In genomic region chr2:61538179-61538919, GRCh38 we compare ENCODE assay signal across 8 cellular contexts. TPM values are rescaled to one million over a fixed set of nuclear protein-coding genes. Genes with fewer than 3 reads are reported as not detected.
DNase-seq lines count a peak whose midpoint lies in the region; ATAC-seq and TF ChIP-seq lines count a peak whose summit lies in the region.

A gene with protein sequence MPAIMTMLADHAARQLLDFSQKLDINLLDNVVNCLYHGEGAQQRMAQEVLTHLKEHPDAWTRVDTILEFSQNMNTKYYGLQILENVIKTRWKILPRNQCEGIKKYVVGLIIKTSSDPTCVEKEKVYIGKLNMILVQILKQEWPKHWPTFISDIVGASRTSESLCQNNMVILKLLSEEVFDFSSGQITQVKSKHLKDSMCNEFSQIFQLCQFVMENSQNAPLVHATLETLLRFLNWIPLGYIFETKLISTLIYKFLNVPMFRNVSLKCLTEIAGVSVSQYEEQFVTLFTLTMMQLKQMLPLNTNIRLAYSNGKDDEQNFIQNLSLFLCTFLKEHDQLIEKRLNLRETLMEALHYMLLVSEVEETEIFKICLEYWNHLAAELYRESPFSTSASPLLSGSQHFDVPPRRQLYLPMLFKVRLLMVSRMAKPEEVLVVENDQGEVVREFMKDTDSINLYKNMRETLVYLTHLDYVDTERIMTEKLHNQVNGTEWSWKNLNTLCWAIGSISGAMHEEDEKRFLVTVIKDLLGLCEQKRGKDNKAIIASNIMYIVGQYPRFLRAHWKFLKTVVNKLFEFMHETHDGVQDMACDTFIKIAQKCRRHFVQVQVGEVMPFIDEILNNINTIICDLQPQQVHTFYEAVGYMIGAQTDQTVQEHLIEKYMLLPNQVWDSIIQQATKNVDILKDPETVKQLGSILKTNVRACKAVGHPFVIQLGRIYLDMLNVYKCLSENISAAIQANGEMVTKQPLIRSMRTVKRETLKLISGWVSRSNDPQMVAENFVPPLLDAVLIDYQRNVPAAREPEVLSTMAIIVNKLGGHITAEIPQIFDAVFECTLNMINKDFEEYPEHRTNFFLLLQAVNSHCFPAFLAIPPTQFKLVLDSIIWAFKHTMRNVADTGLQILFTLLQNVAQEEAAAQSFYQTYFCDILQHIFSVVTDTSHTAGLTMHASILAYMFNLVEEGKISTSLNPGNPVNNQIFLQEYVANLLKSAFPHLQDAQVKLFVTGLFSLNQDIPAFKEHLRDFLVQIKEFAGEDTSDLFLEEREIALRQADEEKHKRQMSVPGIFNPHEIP (N-terminal part only) (minus strand): TSS chr2:61538356. CDS start chr2:61533897, 4,459 bp downstream.

- no peaks in the 10 kb centered on the region for H3K27me3 Mint-ChIP-seq in activated naive CD4-positive, alpha-beta T cell treated with anti-CD3 and anti-CD28 coated beads, Interleukin-2, amount 50 U/mL, for 24 hours

- peaks cover 32% of the 10 kb centered on the region for H3K4me1 Mint-ChIP-seq in activated naive CD4-positive, alpha-beta T cell treated with anti-CD3 and anti-CD28 coated beads, Interleukin-2, amount 50 U/mL, for 24 hours

- DNase-seq in GM06990 (ENCODE audit: extremely low read depth, insufficient read length) (peak; percentile 98), NCI-H1092 (lab: John Stamatoyannopoulos, UW) (peak; percentile 99), globus pallidus (ENCODE audit: low spot score) (peak; percentile 99), occipital lobe (lab: John Stamatoyannopoulos, UW) (peak; percentile 100)

- H3K9me3 Mint-ChIP-seq in activated naive CD4-positive, alpha-beta T cell treated with anti-CD3 and anti-CD28 coated beads, Interleukin-2, amount 50 U/mL, for 24 hours = no peaks in the 10 kb centered on the region

- peak within 1 kb of the TSS; percentile 96 for H3K27ac ChIP-seq in temporal lobe (ENCODE audit: low read depth, low read length)

- H3K36me3 ChIP-seq in GM06990 (ENCODE audit: control insufficient read depth, insufficient read depth, low read length) = no peaks in the 10 kb centered on the region

- H3K27me3 ChIP-seq in GM06990 (replicated peaks; ENCODE audit: control insufficient read depth, insufficient read depth, low read length) = no peaks in the 10 kb centered on the region

- H3K4me3 ChIP-seq in GM06990 (replicated peaks; ENCODE audit: low read depth, low read length) = peak within 1 kb of the TSS; percentile 72

- ATAC-seq in HG02588 (IDR thresholded peaks at IDR 0.05; ENCODE audit: unreplicated experiment) = peak; percentile 81
- peak; percentile 92 for ATAC-seq in SK-N-SH treated with all-trans-retinoic acid at 6 μM for 48 hours

- no peak for TF ChIP-seq CTCF in GM06990 (IDR thresholded peaks at IDR 0.05; ENCODE audit: insufficient read depth, low read length, poor library complexity, severe bottlenecking)

- peak within 1 kb of the TSS; percentile 94 for H3K4me3 Mint-ChIP-seq in activated naive CD4-positive, alpha-beta T cell treated with anti-CD3 and anti-CD28 coated beads, Interleukin-2, amount 50 U/mL, for 24 hours

- H3K27ac Mint-ChIP-seq in activated naive CD4-positive, alpha-beta T cell treated with anti-CD3 and anti-CD28 coated beads, Interleukin-2, amount 50 U/mL, for 24 hours = peak within 1 kb of the TSS; percentile 100

- peaks cover 3% of the 10 kb centered on the region for H3K36me3 Mint-ChIP-seq in activated naive CD4-positive, alpha-beta T cell treated with anti-CD3 and anti-CD28 coated beads, Interleukin-2, amount 50 U/mL, for 24 hours

TF ChIP-seq in SK-N-SH treated with all-trans-retinoic acid at 6 μM for 48 hours, 23 proteins besides CTCF, POLR2A, EP300 and RAD21:
- TF ChIP-seq ZFP3 (CRISPR knock-in tag; IDR thresholded peaks at IDR 0.05) (no peak), CREB5 (CRISPR knock-in tag; IDR thresholded peaks at IDR 0.05; ENCODE audit: low read depth) (no peak), ZNF8 (CRISPR knock-in tag; IDR thresholded peaks at IDR 0.05) (no peak), RARB (CRISPR knock-in tag; IDR thresholded peaks at IDR 0.05) (no peak), OSR1 (CRISPR knock-in tag; IDR thresholded peaks at IDR 0.05) (no peak), TCF4 (CRISPR knock-in tag; IDR thresholded peaks at IDR 0.05; ENCODE audit: borderline replicate concordance) (no peak), TSHZ2 (CRISPR knock-in tag; IDR thresholded peaks at IDR 0.05) (no peak), ISL1 (CRISPR knock-in tag; IDR thresholded peaks at IDR 0.05) (no peak), ESRRG (CRISPR knock-in tag; IDR thresholded peaks at IDR 0.05) (no peak)
TF ChIP-seq in SK-N-SH treated with all-trans-retinoic acid at 6 μM for 48 hours: peak in this region for 0.

RNA-seq across cellular contexts. Expression of the gene that starts here (rescaled TPM):
- 780 TPM for total RNA-seq in occipital lobe
- total RNA-seq in temporal lobe = 550 TPM

Comparison
In these comparisons a context has a peak if more than half of its experiments do, and no peak if none do; other contexts are left out.
1. Peak in every context shown above with its lines: DNase-seq, ATAC-seq, H3K4me3 ChIP-seq and H3K27ac ChIP-seq.